In the genomic region with DNA sequence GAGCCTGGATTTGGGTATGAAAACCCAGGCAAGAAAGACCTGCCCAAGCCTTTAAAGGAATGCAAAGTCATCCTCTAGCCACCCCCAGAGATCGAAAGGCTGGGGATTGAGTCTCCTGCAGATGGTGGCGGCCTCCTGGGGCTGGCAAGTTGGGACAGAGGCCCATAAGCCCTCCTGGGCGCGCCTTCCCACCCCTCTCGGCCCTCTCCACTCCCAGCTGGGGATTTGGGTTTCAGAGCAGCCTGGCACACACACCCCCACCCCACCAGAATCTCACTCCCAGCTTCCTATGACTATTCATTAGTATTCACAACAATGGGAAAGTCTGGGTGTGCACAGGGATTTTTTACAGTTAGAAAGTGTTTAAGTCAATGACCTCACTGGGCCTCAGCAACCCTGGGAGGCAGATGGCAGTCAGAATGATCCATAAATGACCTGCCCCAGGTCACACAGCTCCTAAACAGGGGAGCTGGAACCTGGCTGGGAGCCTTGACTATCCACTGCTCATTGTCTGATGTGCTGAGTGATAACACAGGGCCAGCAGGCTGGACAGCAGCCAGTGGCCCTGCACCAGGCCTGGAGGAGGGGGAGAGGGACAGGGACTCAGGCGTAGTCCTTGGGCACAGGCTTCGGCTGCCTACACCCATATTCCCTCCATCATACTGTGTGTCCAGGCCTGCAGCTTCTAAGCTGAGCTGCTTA, we compare ENCODE assay signal across 6 cellular contexts. TPM values are rescaled to one million over a fixed set of nuclear protein-coding genes. Genes with fewer than 3 reads are reported as not detected.
DNase-seq lines count a peak whose midpoint lies in the region; ATAC-seq and TF ChIP-seq lines count a peak whose summit lies in the region.

No MANE protein-coding gene starts in this region.

- TF ChIP-seq CTCF in body of pancreas (IDR thresholded peaks at IDR 0.05) (no peak), neural crest cell (conservative IDR thresholded peaks at IDR 0.05) (no peak)

- peaks cover 88% of the 10 kb centered on the region for H3K4me1 ChIP-seq in body of pancreas

- DNase-seq in body of pancreas (peak in 1 of 4 donors; percentile 57), neural crest cell (ENCODE audit: low read depth, low spot score) (no peak), DMS53 treated with DMSO at 0.1 percent for 48 hours (lab: John Stamatoyannopoulos, UW; ENCODE audit: unreplicated experiment) (no peak), NCI-H1930 (lab: John Stamatoyannopoulos, UW) (no peak)

- H3K27ac ChIP-seq in body of pancreas, result peak overlapping the region; percentile 55 to 86 (median 82)

- H3K36me3 ChIP-seq in body of pancreas (replicated peaks in 1 of 2; ENCODE audit: insufficient read depth in 1 of 2, low read depth in 2 of 2), result no peaks in the 10 kb centered on the region

- peaks cover 56% of the 10 kb centered on the region for H3K4me1 Mint-ChIP-seq in neural crest cell

- H3K4me3 Mint-ChIP-seq in neural crest cell, result peak overlapping the region; percentile 49

- H3K9me3 ChIP-seq in body of pancreas, result no peaks in the 10 kb centered on the region

- intact Hi-C loops in body of pancreas (cut with DNase I), result no loop called here

- ATAC-seq in body of pancreas, result peak; percentile 24
- no peak for ATAC-seq in HG02759 (IDR thresholded peaks at IDR 0.05; ENCODE audit: unreplicated experiment)

- peak; percentile 25; the same call in 1 of the 2 replicates for TF ChIP-seq EP300 in Ishikawa (IDR thresholded peaks at IDR 0.05; ENCODE audit: borderline replicate concordance)

- peak overlapping the region; percentile 96 for H3K27ac Mint-ChIP-seq in neural crest cell (ENCODE audit: unreplicated experiment)

- no peak for TF ChIP-seq POLR2A in body of pancreas (IDR thresholded peaks at IDR 0.05)

- H3K9me3 Mint-ChIP-seq in neural crest cell, result no peaks in the 10 kb centered on the region

- no peaks in the 10 kb centered on the region for H3K36me3 Mint-ChIP-seq in neural crest cell (ENCODE audit: low read depth)

- H3K27me3 Mint-ChIP-seq in neural crest cell (ENCODE audit: low read depth), result no peaks in the 10 kb centered on the region

- 46 to 56% methylated on average over 7 of the region's 7 CpGs for WGBS in body of pancreas, 2 donors

- no peak for TF ChIP-seq RAD21 in Ishikawa (IDR thresholded peaks at IDR 0.05; ENCODE audit: low read depth)

- no peaks in the 10 kb centered on the region for H3K27me3 ChIP-seq in body of pancreas

- H3K4me3 ChIP-seq in body of pancreas, result no peak overlapping the region

TF ChIP-seq in Ishikawa, 13 proteins besides CTCF, POLR2A, EP300 and RAD21:
- TF ChIP-seq NFIC (IDR thresholded peaks at IDR 0.05) (peak; percentile 66), FOXM1 (IDR thresholded peaks at IDR 0.05; ENCODE audit: borderline replicate concordance, low read depth) (no peak; the same call in 1 of the 2 replicates)
- TF ChIP-seq, protein P1, sequence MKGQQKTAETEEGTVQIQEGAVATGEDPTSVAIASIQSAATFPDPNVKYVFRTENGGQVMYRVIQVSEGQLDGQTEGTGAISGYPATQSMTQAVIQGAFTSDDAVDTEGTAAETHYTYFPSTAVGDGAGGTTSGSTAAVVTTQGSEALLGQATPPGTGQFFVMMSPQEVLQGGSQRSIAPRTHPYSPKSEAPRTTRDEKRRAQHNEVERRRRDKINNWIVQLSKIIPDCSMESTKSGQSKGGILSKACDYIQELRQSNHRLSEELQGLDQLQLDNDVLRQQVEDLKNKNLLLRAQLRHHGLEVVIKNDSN (IDR thresholded peaks at IDR 0.05), result no peak
- TF ChIP-seq, protein P2, sequence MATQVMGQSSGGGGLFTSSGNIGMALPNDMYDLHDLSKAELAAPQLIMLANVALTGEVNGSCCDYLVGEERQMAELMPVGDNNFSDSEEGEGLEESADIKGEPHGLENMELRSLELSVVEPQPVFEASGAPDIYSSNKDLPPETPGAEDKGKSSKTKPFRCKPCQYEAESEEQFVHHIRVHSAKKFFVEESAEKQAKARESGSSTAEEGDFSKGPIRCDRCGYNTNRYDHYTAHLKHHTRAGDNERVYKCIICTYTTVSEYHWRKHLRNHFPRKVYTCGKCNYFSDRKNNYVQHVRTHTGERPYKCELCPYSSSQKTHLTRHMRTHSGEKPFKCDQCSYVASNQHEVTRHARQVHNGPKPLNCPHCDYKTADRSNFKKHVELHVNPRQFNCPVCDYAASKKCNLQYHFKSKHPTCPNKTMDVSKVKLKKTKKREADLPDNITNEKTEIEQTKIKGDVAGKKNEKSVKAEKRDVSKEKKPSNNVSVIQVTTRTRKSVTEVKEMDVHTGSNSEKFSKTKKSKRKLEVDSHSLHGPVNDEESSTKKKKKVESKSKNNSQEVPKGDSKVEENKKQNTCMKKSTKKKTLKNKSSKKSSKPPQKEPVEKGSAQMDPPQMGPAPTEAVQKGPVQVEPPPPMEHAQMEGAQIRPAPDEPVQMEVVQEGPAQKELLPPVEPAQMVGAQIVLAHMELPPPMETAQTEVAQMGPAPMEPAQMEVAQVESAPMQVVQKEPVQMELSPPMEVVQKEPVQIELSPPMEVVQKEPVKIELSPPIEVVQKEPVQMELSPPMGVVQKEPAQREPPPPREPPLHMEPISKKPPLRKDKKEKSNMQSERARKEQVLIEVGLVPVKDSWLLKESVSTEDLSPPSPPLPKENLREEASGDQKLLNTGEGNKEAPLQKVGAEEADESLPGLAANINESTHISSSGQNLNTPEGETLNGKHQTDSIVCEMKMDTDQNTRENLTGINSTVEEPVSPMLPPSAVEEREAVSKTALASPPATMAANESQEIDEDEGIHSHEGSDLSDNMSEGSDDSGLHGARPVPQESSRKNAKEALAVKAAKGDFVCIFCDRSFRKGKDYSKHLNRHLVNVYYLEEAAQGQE (IDR thresholded peaks at IDR 0.05; ENCODE audit: low read depth), result peak; percentile 63

RNA-seq across cellular contexts. Expression of gene NHERF1, which starts 12.1 kb away (rescaled TPM):
- total RNA-seq in body of pancreas, result 10 to 100 TPM; 56.6 to 64.9 TPM
- total RNA-seq in neural crest cell, result 51.7 and 52.2 TPM in 2 replicates

RNA-seq across cellular contexts. Expression of gene NAT9, which starts 15.6 kb away (rescaled TPM):
- 10 to 100 TPM; 21.8 to 23.3 TPM for total RNA-seq in body of pancreas
- total RNA-seq in neural crest cell, result 66.9 and 67.7 TPM in 2 replicates

RNA-seq across cellular contexts. Expression of gene RAB37, which starts 23.5 kb away (rescaled TPM):
- total RNA-seq in body of pancreas (under 1 TPM; 0.66 to 0.78 TPM), neural crest cell (not detected in 2 replicates)

RNA-seq across cellular contexts. Expression of gene CD300LF, which starts 47.8 kb away (rescaled TPM):
- total RNA-seq in body of pancreas (not detected), neural crest cell (not detected in 2 replicates)
